Comparison of ENCODE assay signal across 13 cellular contexts in the genomic region with DNA sequence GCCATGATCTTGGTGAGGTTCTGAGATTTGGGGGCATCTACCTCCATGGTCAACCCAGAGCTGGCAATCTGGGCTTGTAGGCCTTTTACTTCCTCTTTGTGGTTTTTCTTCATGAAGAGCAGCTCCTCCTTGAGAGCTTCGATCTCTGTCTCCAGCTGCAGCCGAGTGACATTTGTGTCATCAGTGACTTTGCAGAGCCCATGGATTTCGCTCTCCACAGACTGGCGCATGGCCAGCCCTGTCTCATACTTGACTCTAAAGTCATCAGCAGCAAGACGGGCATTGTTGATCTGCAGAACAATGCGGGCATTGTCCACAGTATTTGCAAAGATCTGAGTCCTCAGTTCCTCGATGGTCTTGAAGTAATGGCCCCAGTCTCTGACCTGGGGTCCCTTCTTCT. TPM values are rescaled to one million over a fixed set of nuclear protein-coding genes. Genes with fewer than 3 reads are reported as not detected.
"Had no signal": no experiment of that assay in that cellular context is flagged by ENCODE, and none has a peak within 500 bp of the region (broad histone marks: within the 10 kb centered on the region; RNA-seq: fewer than 3 reads in every experiment).

No MANE protein-coding gene starts in this region.

RNA-seq across cellular contexts. Expression of gene FOXI1, which starts 35.5 kb away (rescaled TPM):
- total RNA-seq: activated CD4-positive, alpha-beta T cell treated with anti-CD3 and anti-CD28 coated beads for 36 hours; activated naive CD4-positive, alpha-beta T cell treated with anti-CD3 and anti-CD28 coated beads, Interleukin-2, amount 50 U/mL, for 72 hours; activated T-helper 1 cell treated with anti-CD3 and anti-CD28 coated beads, Interleukin-12 subunit alpha, Interleukin-12 subunit beta, Interleukin-2, Interleukin-4 antibody, amounts not matched to agents 30 ng/mL and 10 ng/mL and 1 ng/mL, durations not matched to agents 14 hours and 24 hours and 36 hours; adrenal gland; astrocyte; bronchial epithelial cell; hepatocyte; left cardiac atrium; sciatic nerve; T-helper 1 cell treated with Interleukin-12 subunit alpha and Interleukin-12 subunit beta and Interleukin-4 antibody, amounts not matched to agents 30 ng/mL and 1 ng/mL, for 36 hours; thoracic aorta; upper lobe of right lung; WTC11 had no signal
